1 cellular context compared by ENCODE assay signal in genomic region chr10:124722812-124723783, GRCh38.
TF ChIP-seq lines count a peak whose summit lies in the region.

No MANE protein-coding gene starts in this region.

TF ChIP-seq in K562, 482 proteins besides CTCF, POLR2A, EP300 and RAD21 (continued from another document):
- peak; percentile 22 for TF ChIP-seq PRDM10 (IDR thresholded peaks at IDR 0.05; ENCODE audit: partially characterized antibody)
- TF ChIP-seq, protein P1, sequence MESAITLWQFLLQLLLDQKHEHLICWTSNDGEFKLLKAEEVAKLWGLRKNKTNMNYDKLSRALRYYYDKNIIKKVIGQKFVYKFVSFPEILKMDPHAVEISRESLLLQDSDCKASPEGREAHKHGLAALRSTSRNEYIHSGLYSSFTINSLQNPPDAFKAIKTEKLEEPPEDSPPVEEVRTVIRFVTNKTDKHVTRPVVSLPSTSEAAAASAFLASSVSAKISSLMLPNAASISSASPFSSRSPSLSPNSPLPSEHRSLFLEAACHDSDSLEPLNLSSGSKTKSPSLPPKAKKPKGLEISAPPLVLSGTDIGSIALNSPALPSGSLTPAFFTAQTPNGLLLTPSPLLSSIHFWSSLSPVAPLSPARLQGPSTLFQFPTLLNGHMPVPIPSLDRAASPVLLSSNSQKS (CRISPR knock-in tag; IDR thresholded peaks at IDR 0.05), result no peak
- TF ChIP-seq, protein P2, sequence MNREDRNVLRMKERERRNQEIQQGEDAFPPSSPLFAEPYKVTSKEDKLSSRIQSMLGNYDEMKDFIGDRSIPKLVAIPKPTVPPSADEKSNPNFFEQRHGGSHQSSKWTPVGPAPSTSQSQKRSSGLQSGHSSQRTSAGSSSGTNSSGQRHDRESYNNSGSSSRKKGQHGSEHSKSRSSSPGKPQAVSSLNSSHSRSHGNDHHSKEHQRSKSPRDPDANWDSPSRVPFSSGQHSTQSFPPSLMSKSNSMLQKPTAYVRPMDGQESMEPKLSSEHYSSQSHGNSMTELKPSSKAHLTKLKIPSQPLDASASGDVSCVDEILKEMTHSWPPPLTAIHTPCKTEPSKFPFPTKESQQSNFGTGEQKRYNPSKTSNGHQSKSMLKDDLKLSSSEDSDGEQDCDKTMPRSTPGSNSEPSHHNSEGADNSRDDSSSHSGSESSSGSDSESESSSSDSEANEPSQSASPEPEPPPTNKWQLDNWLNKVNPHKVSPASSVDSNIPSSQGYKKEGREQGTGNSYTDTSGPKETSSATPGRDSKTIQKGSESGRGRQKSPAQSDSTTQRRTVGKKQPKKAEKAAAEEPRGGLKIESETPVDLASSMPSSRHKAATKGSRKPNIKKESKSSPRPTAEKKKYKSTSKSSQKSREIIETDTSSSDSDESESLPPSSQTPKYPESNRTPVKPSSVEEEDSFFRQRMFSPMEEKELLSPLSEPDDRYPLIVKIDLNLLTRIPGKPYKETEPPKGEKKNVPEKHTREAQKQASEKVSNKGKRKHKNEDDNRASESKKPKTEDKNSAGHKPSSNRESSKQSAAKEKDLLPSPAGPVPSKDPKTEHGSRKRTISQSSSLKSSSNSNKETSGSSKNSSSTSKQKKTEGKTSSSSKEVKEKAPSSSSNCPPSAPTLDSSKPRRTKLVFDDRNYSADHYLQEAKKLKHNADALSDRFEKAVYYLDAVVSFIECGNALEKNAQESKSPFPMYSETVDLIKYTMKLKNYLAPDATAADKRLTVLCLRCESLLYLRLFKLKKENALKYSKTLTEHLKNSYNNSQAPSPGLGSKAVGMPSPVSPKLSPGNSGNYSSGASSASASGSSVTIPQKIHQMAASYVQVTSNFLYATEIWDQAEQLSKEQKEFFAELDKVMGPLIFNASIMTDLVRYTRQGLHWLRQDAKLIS (CRISPR knock-in tag; IDR thresholded peaks at IDR 0.05), result no peak
- TF ChIP-seq FOXP1 (CRISPR knock-in tag; IDR thresholded peaks at IDR 0.05), result no peak
- TF ChIP-seq SPI1 (IDR thresholded peaks at IDR 0.05; ENCODE audit: borderline replicate concordance, low read depth, low read length), result no peak
- no peak for TF ChIP-seq ZNF197 (CRISPR knock-in tag; IDR thresholded peaks at IDR 0.05; ENCODE audit: low read depth)
- TF ChIP-seq NR1H2 (CRISPR knock-in tag; IDR thresholded peaks at IDR 0.05), result no peak
- peak; percentile 70; the same call in 1 of the 2 replicates for TF ChIP-seq ZNF436 (CRISPR knock-in tag; IDR thresholded peaks at IDR 0.05)
- TF ChIP-seq E2F6 (IDR thresholded peaks at IDR 0.05; ENCODE audit: borderline replicate concordance in 1 of 2, extremely low read depth in 1 of 2, insufficient read depth in 1 of 2, insufficient read length in 1 of 2, low read depth in 1 of 2, low read length in 1 of 2, poor library complexity in 1 of 2, severe bottlenecking in 1 of 2), result no peak
- no peak for TF ChIP-seq ZFPM2 (CRISPR knock-in tag; IDR thresholded peaks at IDR 0.05)
- no peak for TF ChIP-seq SIN3B (IDR thresholded peaks at IDR 0.05; ENCODE audit: low read depth)
- TF ChIP-seq RBM25 (IDR thresholded peaks at IDR 0.05; ENCODE audit: low read depth, low read length, severe bottlenecking), result peak; percentile 20
- TF ChIP-seq ZBTB1 (CRISPR knock-in tag; IDR thresholded peaks at IDR 0.05; ENCODE audit: borderline replicate concordance, low read depth), result no peak
- no peak for TF ChIP-seq ZNF699 (CRISPR knock-in tag; IDR thresholded peaks at IDR 0.05; ENCODE audit: insufficient replicate concordance)
- TF ChIP-seq KDM1A (IDR thresholded peaks at IDR 0.05), result 0 out of 4 replicates have a peak, but pooled peaks of 1 of the 2 experiments have one; percentile 9
- TF ChIP-seq ZFP36 (IDR thresholded peaks at IDR 0.05; ENCODE audit: low read depth, low read length, partially characterized antibody), result peak; percentile 97
- TF ChIP-seq EGR1 (conservative IDR thresholded peaks at IDR 0.05), result 0 out of 2 replicates have a peak, but pooled peaks have one; percentile 8
- no peak for TF ChIP-seq SRF (CRISPR knock-in tag; IDR thresholded peaks at IDR 0.05)
